1 cellular context compared by ENCODE assay signal in the genomic region with DNA sequence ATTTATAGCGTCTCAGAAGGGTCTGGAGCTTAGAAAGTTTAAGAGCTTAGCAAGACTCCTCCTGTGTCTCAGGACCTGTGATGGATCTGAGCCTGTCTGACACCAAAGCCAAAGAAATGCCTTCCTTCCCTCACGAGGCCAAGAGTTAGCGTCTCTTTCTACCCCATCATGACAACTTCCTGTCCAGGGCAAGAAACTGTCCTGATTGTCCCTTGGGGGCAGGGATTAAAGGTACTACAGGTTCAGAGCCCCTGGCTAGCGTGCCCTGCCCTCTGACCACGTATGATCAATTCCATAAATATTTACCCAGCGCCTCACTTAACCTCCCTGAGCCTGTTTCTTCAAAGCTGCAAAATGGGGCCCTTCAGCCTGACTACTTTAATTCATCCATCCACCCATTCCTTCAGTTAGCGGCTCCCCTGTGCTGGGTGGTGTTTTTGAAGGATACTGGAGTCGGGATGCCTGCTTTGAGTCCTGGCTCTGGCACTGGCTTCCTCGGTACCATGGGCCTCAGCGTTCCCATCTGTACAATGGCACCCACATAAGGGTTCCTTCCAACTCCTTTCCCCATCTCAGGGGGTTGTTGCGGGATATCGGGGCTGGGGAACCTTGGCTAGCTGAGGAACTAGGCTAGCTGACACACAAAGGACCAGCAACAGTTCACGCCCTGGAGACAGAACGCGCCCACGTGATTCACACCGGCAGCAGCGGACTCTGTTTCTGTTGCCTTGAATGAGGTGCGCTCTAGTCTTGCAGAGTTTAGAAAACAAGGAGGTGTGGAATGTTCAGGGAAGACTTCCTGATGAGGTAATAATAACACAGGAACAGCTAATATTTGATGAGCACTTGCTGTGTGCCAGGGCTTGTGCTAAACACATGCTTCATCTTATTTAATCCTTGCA.
TF ChIP-seq lines count a peak whose summit lies in the region.

No MANE protein-coding gene starts in this region.

TF ChIP-seq in A549, 52 proteins besides CTCF, POLR2A, EP300 and RAD21 (continued from another document):
- TF ChIP-seq ESRRA (IDR thresholded peaks at IDR 0.05; ENCODE audit: borderline replicate concordance, low read length) (no peak), ZC3H11A (IDR thresholded peaks at IDR 0.05) (no peak), CHD4 (IDR thresholded peaks at IDR 0.05; ENCODE audit: borderline replicate concordance) (0 out of 2 replicates have a peak, but pooled peaks have one; percentile 78), NR3C1 (IDR thresholded peaks at IDR 0.05) (no peak), HDAC2 (IDR thresholded peaks at IDR 0.05) (peak; percentile 93), ZSCAN20 (CRISPR knock-in tag; IDR thresholded peaks at IDR 0.05) (no peak), JUNB (IDR thresholded peaks at IDR 0.05) (no peak), TFCP2L1 (CRISPR knock-in tag; IDR thresholded peaks at IDR 0.05) (no peak), NFE2L2 (conservative IDR thresholded peaks at IDR 0.05; ENCODE audit: low read length) (no peak), ZFP36 (IDR thresholded peaks at IDR 0.05; ENCODE audit: borderline replicate concordance, partially characterized antibody) (no peak), RCOR1 (IDR thresholded peaks at IDR 0.05; ENCODE audit: low read depth, low read length) (no peak), MAFK (IDR thresholded peaks at IDR 0.05; ENCODE audit: partially characterized antibody) (no peak), CHD2 (IDR thresholded peaks at IDR 0.05; ENCODE audit: low read length, partially characterized antibody) (no peak), RARB (CRISPR knock-in tag; IDR thresholded peaks at IDR 0.05) (no peak), JUN (IDR thresholded peaks at IDR 0.05) (peak in 1 of 2 experiments; percentile 36; a peak in 2 of 5 replicates), MAZ (IDR thresholded peaks at IDR 0.05; ENCODE audit: borderline replicate concordance, low read depth, low read length) (no peak), RNF2 (IDR thresholded peaks at IDR 0.05; ENCODE audit: borderline replicate concordance, low read depth) (no peak), HOXB13 (CRISPR knock-in tag; IDR thresholded peaks at IDR 0.05; ENCODE audit: low read depth) (no peak), TP53 (CRISPR knock-in tag; IDR thresholded peaks at IDR 0.05) (no peak), RFX5 (IDR thresholded peaks at IDR 0.05) (no peak), FOSL2 (IDR thresholded peaks at IDR 0.05) (no peak), FOSL2 (CRISPR knock-in tag; IDR thresholded peaks at IDR 0.05) (0 out of 2 replicates have a peak, but pooled peaks have one; percentile 1), SMC3 (IDR thresholded peaks at IDR 0.05) (no peak), KDM1A (IDR thresholded peaks at IDR 0.05; ENCODE audit: low read depth) (peak; percentile 99), EHMT2 (IDR thresholded peaks at IDR 0.05; ENCODE audit: low read depth) (no peak), SREBF2 (IDR thresholded peaks at IDR 0.05) (no peak), KDM5A (IDR thresholded peaks at IDR 0.05) (no peak), GATA3 (IDR thresholded peaks at IDR 0.05; ENCODE audit: borderline replicate concordance) (no peak)
- TF ChIP-seq, protein P1, sequence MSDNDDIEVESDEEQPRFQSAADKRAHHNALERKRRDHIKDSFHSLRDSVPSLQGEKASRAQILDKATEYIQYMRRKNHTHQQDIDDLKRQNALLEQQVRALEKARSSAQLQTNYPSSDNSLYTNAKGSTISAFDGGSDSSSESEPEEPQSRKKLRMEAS (IDR thresholded peaks at IDR 0.05), result peak; percentile 38; the same call in 1 of the 2 replicates
- TF ChIP-seq, protein P2, sequence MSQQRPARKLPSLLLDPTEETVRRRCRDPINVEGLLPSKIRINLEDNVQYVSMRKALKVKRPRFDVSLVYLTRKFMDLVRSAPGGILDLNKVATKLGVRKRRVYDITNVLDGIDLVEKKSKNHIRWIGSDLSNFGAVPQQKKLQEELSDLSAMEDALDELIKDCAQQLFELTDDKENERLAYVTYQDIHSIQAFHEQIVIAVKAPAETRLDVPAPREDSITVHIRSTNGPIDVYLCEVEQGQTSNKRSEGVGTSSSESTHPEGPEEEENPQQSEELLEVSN (IDR thresholded peaks at IDR 0.05; ENCODE audit: borderline replicate concordance, low read depth), result peak; percentile 53; the same call in 1 of the 2 replicates
- TF ChIP-seq, protein P3, sequence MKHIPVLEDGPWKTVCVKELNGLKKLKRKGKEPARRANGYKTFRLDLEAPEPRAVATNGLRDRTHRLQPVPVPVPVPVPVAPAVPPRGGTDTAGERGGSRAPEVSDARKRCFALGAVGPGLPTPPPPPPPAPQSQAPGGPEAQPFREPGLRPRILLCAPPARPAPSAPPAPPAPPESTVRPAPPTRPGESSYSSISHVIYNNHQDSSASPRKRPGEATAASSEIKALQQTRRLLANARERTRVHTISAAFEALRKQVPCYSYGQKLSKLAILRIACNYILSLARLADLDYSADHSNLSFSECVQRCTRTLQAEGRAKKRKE (CRISPR knock-in tag; IDR thresholded peaks at IDR 0.05; ENCODE audit: low read depth), result no peak
- TF ChIP-seq, protein P4, sequence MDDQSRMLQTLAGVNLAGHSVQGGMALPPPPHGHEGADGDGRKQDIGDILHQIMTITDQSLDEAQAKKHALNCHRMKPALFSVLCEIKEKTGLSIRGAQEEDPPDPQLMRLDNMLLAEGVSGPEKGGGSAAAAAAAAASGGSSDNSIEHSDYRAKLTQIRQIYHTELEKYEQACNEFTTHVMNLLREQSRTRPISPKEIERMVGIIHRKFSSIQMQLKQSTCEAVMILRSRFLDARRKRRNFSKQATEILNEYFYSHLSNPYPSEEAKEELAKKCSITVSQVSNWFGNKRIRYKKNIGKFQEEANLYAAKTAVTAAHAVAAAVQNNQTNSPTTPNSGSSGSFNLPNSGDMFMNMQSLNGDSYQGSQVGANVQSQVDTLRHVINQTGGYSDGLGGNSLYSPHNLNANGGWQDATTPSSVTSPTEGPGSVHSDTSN (IDR thresholded peaks at IDR 0.05), result no peak
- TF ChIP-seq, protein P5, sequence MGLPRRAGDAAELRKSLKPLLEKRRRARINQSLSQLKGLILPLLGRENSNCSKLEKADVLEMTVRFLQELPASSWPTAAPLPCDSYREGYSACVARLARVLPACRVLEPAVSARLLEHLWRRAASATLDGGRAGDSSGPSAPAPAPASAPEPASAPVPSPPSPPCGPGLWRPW (IDR thresholded peaks at IDR 0.05), result no peak
- TF ChIP-seq, protein P6, sequence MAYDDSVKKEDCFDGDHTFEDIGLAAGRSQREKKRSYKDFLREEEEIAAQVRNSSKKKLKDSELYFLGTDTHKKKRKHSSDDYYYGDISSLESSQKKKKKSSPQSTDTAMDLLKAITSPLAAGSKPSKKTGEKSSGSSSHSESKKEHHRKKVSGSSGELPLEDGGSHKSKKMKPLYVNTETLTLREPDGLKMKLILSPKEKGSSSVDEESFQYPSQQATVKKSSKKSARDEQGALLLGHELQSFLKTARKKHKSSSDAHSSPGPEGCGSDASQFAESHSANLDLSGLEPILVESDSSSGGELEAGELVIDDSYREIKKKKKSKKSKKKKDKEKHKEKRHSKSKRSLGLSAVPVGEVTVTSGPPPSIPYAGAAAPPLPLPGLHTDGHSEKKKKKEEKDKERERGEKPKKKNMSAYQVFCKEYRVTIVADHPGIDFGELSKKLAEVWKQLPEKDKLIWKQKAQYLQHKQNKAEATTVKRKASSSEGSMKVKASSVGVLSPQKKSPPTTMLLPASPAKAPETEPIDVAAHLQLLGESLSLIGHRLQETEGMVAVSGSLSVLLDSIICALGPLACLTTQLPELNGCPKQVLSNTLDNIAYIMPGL (CRISPR knock-in tag; IDR thresholded peaks at IDR 0.05; ENCODE audit: borderline replicate concordance), result no peak
- TF ChIP-seq, protein P7, sequence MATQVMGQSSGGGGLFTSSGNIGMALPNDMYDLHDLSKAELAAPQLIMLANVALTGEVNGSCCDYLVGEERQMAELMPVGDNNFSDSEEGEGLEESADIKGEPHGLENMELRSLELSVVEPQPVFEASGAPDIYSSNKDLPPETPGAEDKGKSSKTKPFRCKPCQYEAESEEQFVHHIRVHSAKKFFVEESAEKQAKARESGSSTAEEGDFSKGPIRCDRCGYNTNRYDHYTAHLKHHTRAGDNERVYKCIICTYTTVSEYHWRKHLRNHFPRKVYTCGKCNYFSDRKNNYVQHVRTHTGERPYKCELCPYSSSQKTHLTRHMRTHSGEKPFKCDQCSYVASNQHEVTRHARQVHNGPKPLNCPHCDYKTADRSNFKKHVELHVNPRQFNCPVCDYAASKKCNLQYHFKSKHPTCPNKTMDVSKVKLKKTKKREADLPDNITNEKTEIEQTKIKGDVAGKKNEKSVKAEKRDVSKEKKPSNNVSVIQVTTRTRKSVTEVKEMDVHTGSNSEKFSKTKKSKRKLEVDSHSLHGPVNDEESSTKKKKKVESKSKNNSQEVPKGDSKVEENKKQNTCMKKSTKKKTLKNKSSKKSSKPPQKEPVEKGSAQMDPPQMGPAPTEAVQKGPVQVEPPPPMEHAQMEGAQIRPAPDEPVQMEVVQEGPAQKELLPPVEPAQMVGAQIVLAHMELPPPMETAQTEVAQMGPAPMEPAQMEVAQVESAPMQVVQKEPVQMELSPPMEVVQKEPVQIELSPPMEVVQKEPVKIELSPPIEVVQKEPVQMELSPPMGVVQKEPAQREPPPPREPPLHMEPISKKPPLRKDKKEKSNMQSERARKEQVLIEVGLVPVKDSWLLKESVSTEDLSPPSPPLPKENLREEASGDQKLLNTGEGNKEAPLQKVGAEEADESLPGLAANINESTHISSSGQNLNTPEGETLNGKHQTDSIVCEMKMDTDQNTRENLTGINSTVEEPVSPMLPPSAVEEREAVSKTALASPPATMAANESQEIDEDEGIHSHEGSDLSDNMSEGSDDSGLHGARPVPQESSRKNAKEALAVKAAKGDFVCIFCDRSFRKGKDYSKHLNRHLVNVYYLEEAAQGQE (IDR thresholded peaks at IDR 0.05), result no peak
